Comparison of ENCODE assay signal across 8 cellular contexts in the genomic region with DNA sequence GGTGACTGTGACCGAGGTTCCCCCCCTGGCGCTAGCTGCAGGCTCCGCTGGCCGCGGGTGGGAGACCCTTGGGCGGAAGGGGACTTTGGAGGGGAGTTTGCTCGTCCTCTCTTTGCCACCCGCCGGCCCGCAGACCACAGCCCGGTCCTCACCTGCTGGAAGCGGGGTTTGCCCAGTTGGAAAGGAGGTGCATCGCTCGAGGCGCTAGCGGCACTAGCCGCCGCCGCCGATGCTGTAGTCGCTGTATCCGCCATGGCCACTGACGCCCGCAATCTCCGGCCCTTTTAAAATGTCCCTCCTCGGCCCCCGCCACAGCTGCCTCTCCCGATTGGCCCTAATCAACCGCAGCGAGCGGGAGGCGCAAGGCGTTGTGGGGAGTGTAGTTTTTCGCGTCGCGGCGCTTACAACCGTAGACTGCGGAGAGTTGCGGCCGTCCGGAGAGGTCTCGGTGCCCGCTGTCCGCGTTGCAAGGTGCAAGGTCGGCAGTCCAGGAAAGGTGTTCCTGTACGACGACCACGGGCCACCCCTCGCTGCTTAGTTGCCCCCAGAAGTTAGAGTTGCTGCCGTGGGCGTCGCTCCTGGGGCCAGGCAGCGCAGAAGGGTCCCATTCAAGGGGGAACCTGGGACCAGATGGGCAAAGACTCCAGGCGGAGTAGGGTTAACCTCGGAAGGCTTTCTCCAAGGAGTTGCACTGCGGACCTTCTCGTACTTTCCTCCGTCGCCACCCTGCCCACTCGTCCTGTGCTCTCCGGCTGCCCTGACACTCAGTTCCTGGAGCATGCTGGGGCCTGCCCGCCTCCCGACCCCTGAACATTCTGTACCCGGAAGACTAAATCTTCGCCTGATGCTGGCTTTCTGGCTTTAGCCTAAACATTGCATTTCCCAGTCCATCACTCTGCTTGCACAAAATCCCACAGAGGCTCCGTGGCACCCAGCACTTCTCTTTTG. TPM values are rescaled to one million over a fixed set of nuclear protein-coding genes. Genes with fewer than 3 reads are reported as not detected.
DNase-seq lines count a peak whose midpoint lies in the region; ATAC-seq, FAIRE-seq and TF ChIP-seq lines count a peak whose summit lies in the region.

A gene with protein sequence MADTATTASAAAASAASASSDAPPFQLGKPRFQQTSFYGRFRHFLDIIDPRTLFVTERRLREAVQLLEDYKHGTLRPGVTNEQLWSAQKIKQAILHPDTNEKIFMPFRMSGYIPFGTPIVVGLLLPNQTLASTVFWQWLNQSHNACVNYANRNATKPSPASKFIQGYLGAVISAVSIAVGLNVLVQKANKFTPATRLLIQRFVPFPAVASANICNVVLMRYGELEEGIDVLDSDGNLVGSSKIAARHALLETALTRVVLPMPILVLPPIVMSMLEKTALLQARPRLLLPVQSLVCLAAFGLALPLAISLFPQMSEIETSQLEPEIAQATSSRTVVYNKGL (minus strand): TSS at position 261 of the 948 bp plus-strand sequence. CDS start 7 bp downstream, at position 254.

- peak within 1 kb of the TSS; percentile 85 for H3K4me3 ChIP-seq in ACC112 (ENCODE audit: low read depth, low read length)
- H3K4me3 ChIP-seq in mammary epithelial cell (replicated peaks in 1 of 3; ENCODE audit: insufficient read depth in 1 of 3, low read depth in 2 of 3, low read length in 3 of 3), result peak within 1 kb of the TSS; percentile 59 to 91 (median 86)
- peak within 1 kb of the TSS; percentile 86 for H3K4me3 ChIP-seq in iPS-20b (ENCODE audit: low read length)
- peak within 1 kb of the TSS; percentile 93 to 97 for H3K4me3 ChIP-seq in small intestine (ENCODE audit: low read depth in 1 of 2, low read length in 2 of 2)

- peak within 1 kb of the TSS; percentile 6 for H2AFZ ChIP-seq in ACC112 (ENCODE audit: low read length, unreplicated experiment)
- H2AFZ ChIP-seq in mammary epithelial cell (ENCODE audit: low read depth, low read length), result peak within 1 kb of the TSS; percentile 91

- intact Hi-C loops in mammary epithelial cell (cut with micrococcal nuclease), result loop anchor here (1.0 to 2.0 kb wide), 4 partner anchors 18 to 178 kb away; a partner anchor contains a TSS

- TF ChIP-seq CTCF in VCaP (conservative IDR thresholded peaks at IDR 0.05) (no peak), mammary epithelial cell (conservative IDR thresholded peaks at IDR 0.05 in 1 of 2, IDR thresholded peaks at IDR 0.05 in 1 of 2; ENCODE audit: extremely low read depth in 1 of 2, insufficient read depth in 1 of 2, low read depth in 1 of 2, low read length in 2 of 2) (peak in 1 of 2 donors; percentile 31)

- ATAC-seq in GM18868 (IDR thresholded peaks at IDR 0.05; ENCODE audit: unreplicated experiment), result peak; percentile 77
- peak; percentile 74 for ATAC-seq in HG03108 (IDR thresholded peaks at IDR 0.05; ENCODE audit: unreplicated experiment)

- H4K20me1 ChIP-seq in mammary epithelial cell (ENCODE audit: insufficient read depth, low read length), result no peaks in the 10 kb centered on the region

- H3K27ac ChIP-seq in ACC112 (ENCODE audit: low read depth, low read length) (peak within 1 kb of the TSS; percentile 45; the same call in 1 of the 2 replicates), VCaP (peak within 1 kb of the TSS; percentile 82), mammary epithelial cell (ENCODE audit: insufficient read depth, low read depth, low read length) (peak within 1 kb of the TSS; percentile 72), iPS-20b (ENCODE audit: low read length) (peak within 1 kb of the TSS; percentile 83), small intestine (ENCODE audit: low read depth in 1 of 2, low read length in 1 of 2) (peak within 1 kb of the TSS; percentile 84 to 98)

- CTCF ChIA-PET in mammary epithelial cell (lab: Charles Lee; ENCODE audit: low non-redundant PET), result interaction anchor here (0.7 kb wide), 1 partner anchor 177 kb away, joined by 3 read pairs; no protein-coding TSS in a partner anchor

- H3K79me2 ChIP-seq in ACC112 (ENCODE audit: control insufficient read depth, insufficient read depth, low read length, unreplicated experiment) (peaks cover 27% of the 10 kb centered on the region), mammary epithelial cell (ENCODE audit: insufficient read depth, low read length) (peaks cover 44% of the 10 kb centered on the region)

- H3K36me3 ChIP-seq in ACC112 (ENCODE audit: insufficient read depth, low read length), result no peaks in the 10 kb centered on the region
- H3K36me3 ChIP-seq in mammary epithelial cell (ENCODE audit: insufficient read depth, low read length), result no peaks in the 10 kb centered on the region
- H3K36me3 ChIP-seq in iPS-20b (ENCODE audit: insufficient read depth, low read depth, low read length), result no peaks in the 10 kb centered on the region
- no peaks in the 10 kb centered on the region for H3K36me3 ChIP-seq in small intestine (ENCODE audit: control insufficient read depth in 2 of 2, insufficient read depth in 2 of 2, low read length in 2 of 2)

- no peaks in the 10 kb centered on the region for H3K27me3 ChIP-seq in ACC112 (ENCODE audit: insufficient read depth, low read length)
- no peaks in the 10 kb centered on the region for H3K27me3 ChIP-seq in mammary epithelial cell (ENCODE audit: insufficient read depth, low read length)
- H3K27me3 ChIP-seq in iPS-20b (ENCODE audit: insufficient read depth, low read length), result peaks cover 5% of the 10 kb centered on the region; the same call in 1 of the 2 replicates
- no peaks in the 10 kb centered on the region for H3K27me3 ChIP-seq in small intestine (ENCODE audit: control insufficient read depth in 2 of 2, insufficient read depth in 2 of 2, low read length in 2 of 2)

- FAIRE-seq in small intestine (lab: Jason Lieb, UNC), result no peak

- WGBS in mammary epithelial cell (ENCODE audit: low coverage, missing lambda C conversion rate), result 3% methylated on average over 59 of the region's 69 CpGs
- 2 to 3% (median 3%) methylated on average over 60 to 69 of the region's 69 CpGs for WGBS in small intestine, 3 donors

- H3K4me1 ChIP-seq in ACC112 (ENCODE audit: control insufficient read depth, insufficient read depth, low read length, unreplicated experiment) (peaks cover 7% of the 10 kb centered on the region), mammary epithelial cell (ENCODE audit: insufficient read depth, low read length) (peaks cover 35% of the 10 kb centered on the region), iPS-20b (ENCODE audit: insufficient read depth, low read length) (peaks cover 12% of the 10 kb centered on the region), small intestine (ENCODE audit: control insufficient read depth in 2 of 2, insufficient read depth in 1 of 2, low read depth in 1 of 2, low read length in 1 of 2) (no peaks in the 10 kb centered on the region)

- dilution Hi-C loops in mammary epithelial cell (cut with HindIII; ENCODE audit: low sequenced_read_pairs), result no loop called here

- peak within 1 kb of the TSS; percentile 97 for H3K4me2 ChIP-seq in mammary epithelial cell (ENCODE audit: insufficient read depth, low read depth, low read length)

- in situ Hi-C loops in mammary epithelial cell (cut with MboI; ENCODE audit: low sequenced_read_pairs in 2 of 2), result no loop called here

- BruUV-seq in mammary epithelial cell (replicated peaks; lab: Mats Ljungman, UMichigan), result no TSS peak

- no peaks in the 10 kb centered on the region for H3K9me3 ChIP-seq in mammary epithelial cell (replicated peaks; ENCODE audit: insufficient read depth, low read length)
- H3K9me3 ChIP-seq in iPS-20b (ENCODE audit: insufficient read depth, low read depth, low read length), result no peaks in the 10 kb centered on the region
- no peaks in the 10 kb centered on the region for H3K9me3 ChIP-seq in small intestine (ENCODE audit: control insufficient read depth, low read depth)

- DNase-seq in NCI-H2196 treated with DMSO at 0.1 percent for 48 hours (lab: John Stamatoyannopoulos, UW; ENCODE audit: unreplicated experiment), result peak; percentile 63
- DNase-seq in mammary epithelial cell, result peak; percentile 86
- DNase-seq in small intestine, result peak; percentile 95

- peak within 1 kb of the TSS; percentile 74 for H3K9ac ChIP-seq in mammary epithelial cell (ENCODE audit: insufficient read depth, low read length)
- peak within 1 kb of the TSS; percentile 96 for H3K9ac ChIP-seq in iPS-20b (ENCODE audit: low read depth, low read length)

RNA-seq across cellular contexts. Expression of the gene that starts here (rescaled TPM):
- total RNA-seq in mammary epithelial cell, result 10 to 100 TPM; 12.0 to 16.8 TPM
- polyA plus RNA-seq in mammary epithelial cell (9.2 TPM), small intestine (10 to 100 TPM in 1 of 3 donors, 1 to 10 TPM in 2; 5.4 to 11.1 (median 8.5) TPM)
- polyA minus RNA-seq in mammary epithelial cell, result 14.9 TPM

Comparison
In these comparisons a context has a peak if more than half of its experiments do, and no peak if none do; other contexts are left out.
1. Peak in every context shown above with its lines: DNase-seq, ATAC-seq, H3K4me3 ChIP-seq and H3K27ac ChIP-seq.